Comparison of ENCODE assay signal across 25 cellular contexts in the genomic region with DNA sequence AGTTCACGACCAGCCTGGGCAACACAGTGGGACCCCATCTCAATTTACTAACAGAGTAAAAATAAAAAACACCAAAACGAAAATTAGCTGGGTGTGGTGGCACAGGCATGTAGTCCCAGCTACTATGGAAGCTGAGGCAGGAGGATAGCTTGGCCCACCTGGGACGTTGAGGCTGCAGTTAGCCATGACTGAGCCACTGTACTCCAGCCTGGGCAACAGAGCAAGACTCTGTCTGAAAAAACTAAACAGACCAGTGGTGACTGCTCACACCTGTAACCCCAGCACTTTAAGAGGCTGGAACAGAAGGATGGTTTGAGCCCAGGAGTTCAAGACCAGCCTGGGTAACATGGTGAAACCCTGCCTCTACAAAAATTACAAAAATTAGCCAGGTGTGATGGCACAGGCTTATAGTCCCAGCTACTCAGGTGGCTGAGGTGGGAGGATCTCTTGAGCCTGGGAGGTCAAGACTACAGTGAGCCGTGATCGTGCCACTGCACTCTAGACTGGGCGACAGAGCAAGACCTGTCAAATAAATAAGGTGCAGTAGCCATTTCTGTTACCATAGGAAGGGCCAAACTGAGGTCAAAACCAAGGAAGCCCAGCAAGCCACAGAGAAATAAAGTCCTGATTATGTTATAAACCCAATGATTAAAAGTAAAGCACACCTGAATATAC. TPM values are rescaled to one million over a fixed set of nuclear protein-coding genes. Genes with fewer than 3 reads are reported as not detected.
A peak's percentile ranks its signal among the peaks of the same experiment; 100 is the strongest.
DNase-seq lines count a peak whose midpoint lies in the region; ATAC-seq, FAIRE-seq and TF ChIP-seq lines count a peak whose summit lies in the region.
"Had no signal": no experiment of that assay in that cellular context is flagged by ENCODE, and none has a peak within 500 bp of the region (broad histone marks: within the 10 kb centered on the region; RNA-seq: fewer than 3 reads in every experiment).

No MANE protein-coding gene starts in this region.

- H3K27me3 ChIP-seq in CD4-positive, alpha-beta T cell (ENCODE audit: control insufficient read depth, insufficient read depth, low read length), result no peaks in the 10 kb centered on the region
- H3K27me3 ChIP-seq: gastroesophageal sphincter, stomach, tibial artery had no signal

- POLR2A ChIA-PET in CD4-positive, alpha-beta T cell (lab: Charles Lee), result interaction anchor here (1.9 kb wide), 1 partner anchor 10 kb away, joined by 4 read pairs; no protein-coding TSS in a partner anchor
- POLR2A ChIA-PET in WTC11 (lab: Charles Lee), result no interaction called here

- no peaks in the 10 kb centered on the region for H3K9me3 Mint-ChIP-seq in CD4-positive, alpha-beta T cell
- no peaks in the 10 kb centered on the region for H3K9me3 Mint-ChIP-seq in WTC11
- no peaks in the 10 kb centered on the region for H3K9me3 Mint-ChIP-seq in naive B cell
- H3K9me3 Mint-ChIP-seq: activated naive CD4-positive, alpha-beta T cell treated with anti-CD3 and anti-CD28 coated beads for 36 hours; activated T-cell treated with anti-CD3 and anti-CD28 coated beads, Interleukin-2, amount 50 U/mL, for 4 hours; HFFc6; mesothelial cell of epicardium; natural killer cell treated with Interleukin-12 subunit alpha and Interleukin-12 subunit beta and Interleukin-15 and Interleukin-18, amount 100 ng/mL, for 72 hours had no signal

- H3K9me3 ChIP-seq in CD4-positive, alpha-beta T cell (ENCODE audit: control insufficient read depth, low read length), result no peaks in the 10 kb centered on the region
- H3K9me3 ChIP-seq: gastroesophageal sphincter, stomach, tibial artery had no signal

- H3K27ac Mint-ChIP-seq in CD4-positive, alpha-beta T cell, result peak overlapping the region; percentile 65
- H3K27ac Mint-ChIP-seq in WTC11 (peak overlapping the region; percentile 53; the same call in 1 of the 2 replicates), naive B cell (peak overlapping the region in 4 of 6 donors; percentile 31 to 86 (median 76))
- H3K27ac Mint-ChIP-seq: HFFc6 had no signal

- H3K36me3 Mint-ChIP-seq in CD4-positive, alpha-beta T cell (ENCODE audit: low read depth), result peaks cover 36% of the 10 kb centered on the region
- H3K36me3 Mint-ChIP-seq in WTC11 (peaks cover 6% of the 10 kb centered on the region; the same call in 1 of the 2 replicates), naive B cell (peaks cover 0 to 4% of the 10 kb centered on the region in 2 donors)
- H3K36me3 Mint-ChIP-seq: natural killer cell treated with Interleukin-12 subunit alpha and Interleukin-12 subunit beta and Interleukin-15 and Interleukin-18, amount 100 ng/mL, for 72 hours had no signal

- no peak for FAIRE-seq in GM12891 (lab: Jason Lieb, UNC)
- FAIRE-seq: bronchial epithelial cell, D721Med had no signal

- no peak overlapping the region for H3K4me3 Mint-ChIP-seq in CD4-positive, alpha-beta T cell
- H3K4me3 Mint-ChIP-seq in WTC11 (no peak overlapping the region), naive B cell (peak overlapping the region in 2 of 8 donors; percentile 36 to 71)
- H3K4me3 Mint-ChIP-seq: activated naive CD4-positive, alpha-beta T cell treated with anti-CD3 and anti-CD28 coated beads for 36 hours; HFFc6; mesothelial cell of epicardium had no signal

- TF ChIP-seq POLR2A in GM12891 (IDR thresholded peaks at IDR 0.05; ENCODE audit: low read depth, low read length), result no peak

- peak overlapping the region; percentile 37; the same call in 1 of the 2 replicates for H3K27ac ChIP-seq in 22Rv1
- no peak overlapping the region for H3K27ac ChIP-seq in CD4-positive, alpha-beta T cell (ENCODE audit: low read depth, low read length)
- H3K27ac ChIP-seq: gastroesophageal sphincter, KMS-11, tibial artery had no signal

- ATAC-seq in CD4-positive, alpha-beta T cell (ENCODE audit: poor library complexity), result no peak
- no peak for ATAC-seq in WTC11
- no peak for ATAC-seq in naive B cell (ENCODE audit: low read depth in 2 of 2)
- no peak for ATAC-seq in HG02981 (IDR thresholded peaks at IDR 0.05; ENCODE audit: unreplicated experiment)
- ATAC-seq: activated T-cell treated with anti-CD3 and anti-CD28 coated beads, Interleukin-2, amount 50 U/mL, for 4 hours; gastroesophageal sphincter; natural killer cell treated with Interleukin-12 subunit alpha and Interleukin-12 subunit beta and Interleukin-15 and Interleukin-18, amount 100 ng/mL, for 72 hours had no signal

- CTCF ChIA-PET in CD4-positive, alpha-beta T cell (lab: Charles Lee), result interaction anchor here (1.3 kb wide), 1 partner anchor 31 kb away, joined by 4 read pairs; no protein-coding TSS in a partner anchor
- CTCF ChIA-PET in WTC11 (lab: Charles Lee), result no interaction called here

- H3K27me3 Mint-ChIP-seq in CD4-positive, alpha-beta T cell, result no peaks in the 10 kb centered on the region
- no peaks in the 10 kb centered on the region for H3K27me3 Mint-ChIP-seq in WTC11 (ENCODE audit: low read depth)
- H3K27me3 Mint-ChIP-seq in naive B cell, result no peaks in the 10 kb centered on the region
- H3K27me3 Mint-ChIP-seq: natural killer cell treated with Interleukin-12 subunit alpha and Interleukin-12 subunit beta and Interleukin-15 and Interleukin-18, amount 100 ng/mL, for 72 hours had no signal

- intact Hi-C loops in CD4-positive, alpha-beta T cell (cut with DNase I, micrococcal nuclease), result no loop called here

- TF ChIP-seq CTCF in 22Rv1 (IDR thresholded peaks at IDR 0.05), result no peak
- no peak for TF ChIP-seq CTCF in CD4-positive, alpha-beta T cell (IDR thresholded peaks at IDR 0.05)
- no peak for TF ChIP-seq CTCF in WTC11 (IDR thresholded peaks at IDR 0.05)

- DNase-seq in CD4-positive, alpha-beta T cell, result no peak
- DNase-seq in WTC11 (ENCODE audit: low spot score), result no peak
- no peak for DNase-seq in naive B cell
- DNase-seq in OCI-M1 (lab: John Stamatoyannopoulos, UW), result no peak
- DNase-seq in GM12891 (ENCODE audit: insufficient read length, low spot score), result no peak
- DNase-seq: activated naive CD4-positive, alpha-beta T cell treated with anti-CD3 and anti-CD28 coated beads for 36 hours; activated T-cell treated with anti-CD3 and anti-CD28 coated beads, Interleukin-2, amount 50 U/mL, for 4 hours; C1 segment of cervical spinal cord; HFFc6; hypothalamus; NCI-H1417; NCI-H226; NCI-H69; stimulated activated CD4-positive, alpha-beta T cell treated with anti-CD3 and anti-CD28 coated beads, Interleukin-1b, Interleukin-23, amount 100 ng/mL, for 48 hours; stimulated activated CD8-positive, alpha-beta memory T cell treated with anti-CD3 and anti-CD28 coated beads, Interleukin-4, amount 100 ng/mL, for 48 hours; stomach; tibial artery had no signal

- H3K4me1 Mint-ChIP-seq in CD4-positive, alpha-beta T cell (ENCODE audit: low read depth), result peaks cover 86% of the 10 kb centered on the region
- H3K4me1 Mint-ChIP-seq in WTC11 (peaks cover 9% of the 10 kb centered on the region), naive B cell (peaks cover 30 to 85% (median 62%) of the 10 kb centered on the region in 3 donors)

TF ChIP-seq in WTC11, 78 proteins besides CTCF, POLR2A, EP300 and RAD21:
- TF ChIP-seq ZNF121 (CRISPR knock-in tag; IDR thresholded peaks at IDR 0.05) (peak; percentile 41; the same call in 1 of the 2 replicates), FOXP1 (CRISPR knock-in tag; IDR thresholded peaks at IDR 0.05; ENCODE audit: borderline replicate concordance) (no peak)

TF ChIP-seq in GM12891, 5 proteins besides CTCF, POLR2A, EP300 and RAD21:
- TF ChIP-seq PAX5 (IDR thresholded peaks at IDR 0.05; ENCODE audit: insufficient read depth, low read length, severe bottlenecking), result no peak
- no peak for TF ChIP-seq TAF1 (IDR thresholded peaks at IDR 0.05; ENCODE audit: low read depth, low read length)
- no peak for TF ChIP-seq POLR2AphosphoS5 (IDR thresholded peaks at IDR 0.05; ENCODE audit: low read depth, low read length)
- TF ChIP-seq SPI1 (IDR thresholded peaks at IDR 0.05; ENCODE audit: low read depth, low read length), result no peak
- no peak for TF ChIP-seq POU2F2 (IDR thresholded peaks at IDR 0.05; ENCODE audit: low read depth, low read length)

RNA-seq across cellular contexts. Expression of gene USP34, which starts 14.0 kb away (rescaled TPM):
- total RNA-seq in CD4-positive, alpha-beta T cell, result 100 to 1,000 TPM; 137 to 138 TPM
- total RNA-seq in WTC11 (2021), result 87.4 to 96.2 TPM (median 92.3 TPM) in 3 replicates
- 10 to 100 TPM; 16.1 to 26.9 (median 21.4) TPM for polyA plus RNA-seq in naive B cell (ENCODE audit: low read depth in 6 of 6)
- 37.2 TPM for polyA plus RNA-seq in GM12891 (2012; ENCODE audit: low read depth, missing spikeins)
